ENCODE assay signal across 9 cellular contexts in the genomic region with DNA sequence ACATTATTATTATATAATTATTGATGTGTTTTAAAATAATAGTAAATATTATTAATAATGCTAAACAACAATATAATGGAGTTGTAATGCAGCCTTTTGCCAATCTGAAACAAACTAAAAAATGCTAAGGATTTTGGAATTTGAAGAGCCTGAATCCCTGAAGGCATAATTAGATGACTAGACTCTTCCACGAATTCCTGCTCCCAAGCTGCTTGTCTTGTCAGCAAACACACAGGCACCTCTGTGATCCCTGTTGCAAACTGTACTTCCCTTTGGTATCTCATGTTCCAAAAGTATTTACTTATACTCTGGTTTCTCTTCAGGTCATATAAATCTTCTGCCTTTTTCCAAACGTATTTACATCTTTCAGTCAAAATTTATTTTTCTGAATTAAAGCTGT.
"Had no signal": no experiment of that assay in that cellular context is flagged by ENCODE, and none has a peak within 500 bp of the region (broad histone marks: within the 10 kb centered on the region; RNA-seq: fewer than 3 reads in every experiment).

No MANE protein-coding gene starts in this region.

- H3K4me3 ChIP-seq: GM23338, K562 had no signal

- ATAC-seq: GM23338, K562 had no signal

- FAIRE-seq: H1, H54, HTR-8/SVneo, K562 had no signal

- H3K4me2 ChIP-seq: GM23338 had no signal

- DNase-seq: H9, HCEC 1CT, IMR-90, KG1 had no signal
